ENCODE assay signal across 41 cellular contexts in the genomic region with DNA sequence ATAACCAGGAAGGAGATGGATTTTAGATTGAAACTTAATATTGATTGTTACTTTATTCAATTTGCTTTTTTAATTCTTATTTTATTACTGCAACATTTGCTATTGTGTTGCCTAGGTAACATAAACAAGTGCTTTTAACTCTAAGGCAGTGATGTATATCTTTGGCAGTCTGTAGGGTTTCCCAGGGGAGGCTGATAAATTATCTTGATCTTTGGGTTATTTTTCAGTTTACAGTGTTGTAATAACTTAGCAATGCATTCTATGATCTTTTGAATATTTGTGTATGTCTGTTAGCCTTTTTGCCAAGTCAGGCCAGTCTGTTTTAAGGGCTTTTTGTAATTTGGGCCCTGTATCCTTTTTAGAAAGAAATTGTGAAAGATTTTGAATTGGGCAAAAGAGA. TPM values are rescaled to one million over a fixed set of nuclear protein-coding genes. Genes with fewer than 3 reads are reported as not detected.
DNase-seq lines count a peak whose midpoint lies in the region; ATAC-seq and TF ChIP-seq lines count a peak whose summit lies in the region.
"Had no signal": no experiment of that assay in that cellular context is flagged by ENCODE, and none has a peak within 500 bp of the region (broad histone marks: within the 10 kb centered on the region; RNA-seq: fewer than 3 reads in every experiment).

No MANE protein-coding gene starts in this region.

- H2AFZ ChIP-seq in SK-N-SH (ENCODE audit: low read depth), result no peak overlapping the region

- TF ChIP-seq CTCF in SK-N-SH (IDR thresholded peaks at IDR 0.05), result no peak
- TF ChIP-seq CTCF in cardiac fibroblast (IDR thresholded peaks at IDR 0.05; ENCODE audit: low read depth, low read length), result no peak
- TF ChIP-seq CTCF in fibroblast of villous mesenchyme (IDR thresholded peaks at IDR 0.05; ENCODE audit: insufficient read depth, low read depth, low read length), result no peak
- no peak for TF ChIP-seq CTCF in progenitor cell of endocrine pancreas (IDR thresholded peaks at IDR 0.05; ENCODE audit: unreplicated experiment)

- no peaks in the 10 kb centered on the region for H3K9me3 ChIP-seq in SK-N-SH
- H3K9me3 ChIP-seq: BLaER1, body of pancreas, gastroesophageal sphincter, left lung, neutrophil, psoas muscle had no signal

- no peak overlapping the region; a peak in 1 of 4 replicates for H3K27ac ChIP-seq in SK-N-SH (ENCODE audit: low read depth in 2 of 2, low read length in 1 of 2)
- H3K27ac ChIP-seq: 22Rv1, BLaER1, body of pancreas, epithelial cell of prostate, gastroesophageal sphincter, left lung, neutrophil, psoas muscle had no signal

- no peak for DNase-seq in SK-N-SH
- peak; percentile 41 to 76 for DNase-seq in cardiac fibroblast (ENCODE audit: low read depth in 2 of 2)
- peak; percentile 49 for DNase-seq in fibroblast of villous mesenchyme (ENCODE audit: low read depth)
- DNase-seq in progenitor cell of endocrine pancreas (ENCODE audit: low spot score, unreplicated experiment), result no peak
- no peak for DNase-seq in NCI-H446 (lab: John Stamatoyannopoulos, UW)
- DNase-seq in HEK293T (ENCODE audit: extremely low spot score), result no peak
- DNase-seq: activated CD4-positive, alpha-beta memory T cell treated with anti-CD3 and anti-CD28 coated beads, Interleukin-2, amount 10 ng/mL, durations not matched to agents 7 days and 5 days; activated CD4-positive, alpha-beta T cell treated with anti-CD3 and anti-CD28 coated beads for 1 hour; activated CD8-positive, alpha-beta memory T cell treated with anti-CD3 and anti-CD28 coated beads, Interleukin-2, amount 50 U/mL, for 48 hours; activated naive CD8-positive, alpha-beta T cell treated with anti-CD3 and anti-CD28 coated beads, Interleukin-2, amount 10 ng/mL, durations not matched to agents 7 days and 5 days; body of pancreas; DMS53; effector CD8-positive, alpha-beta T cell; GDM1; hippocampal formation; KBM-7; left lung; NCI-H1417; NCI-H2081 treated with DMSO at 0.1 percent for 48 hours; NCI-H345; NCI-H82; psoas muscle; stimulated activated CD4-positive, alpha-beta T cell treated with anti-CD3 and anti-CD28 coated beads, Interleukin-15, amount 100 ng/mL, for 24 hours; stimulated activated naive B cell treated with anti-CD40 and anti-IgM and Interleukin-4, amounts not matched to agents 10 μg/mL and 1 μg/mL and 100 μg/mL, for 72 hours; T-helper 17 cell had no signal

- H3K4me1 ChIP-seq in SK-N-SH (ENCODE audit: control insufficient read depth in 1 of 2, insufficient read depth in 2 of 2, low read depth in 1 of 2, low read length in 1 of 2), result no peaks in the 10 kb centered on the region; a peak in 1 of 4 replicates
- H3K4me1 ChIP-seq: body of pancreas, left lung, psoas muscle had no signal

- no peak overlapping the region for H3K9ac ChIP-seq in SK-N-SH
- H3K9ac ChIP-seq: BLaER1 had no signal

- no peaks in the 10 kb centered on the region for H3K36me3 Mint-ChIP-seq in progenitor cell of endocrine pancreas (ENCODE audit: insufficient read depth)
- H3K36me3 Mint-ChIP-seq: activated naive CD8-positive, alpha-beta T cell treated with anti-CD3 and anti-CD28 coated beads, Interleukin-2, amount 10 ng/mL, durations not matched to agents 7 days and 5 days; stimulated activated naive B cell treated with anti-CD40 and anti-IgM and Interleukin-4, amounts not matched to agents 10 μg/mL and 1 μg/mL and 100 μg/mL, for 72 hours had no signal

- no peaks in the 10 kb centered on the region for H3K9me3 Mint-ChIP-seq in progenitor cell of endocrine pancreas (ENCODE audit: low read depth)
- H3K9me3 Mint-ChIP-seq: activated CD4-positive, alpha-beta memory T cell treated with anti-CD3 and anti-CD28 coated beads, Interleukin-2, amount 10 ng/mL, durations not matched to agents 7 days and 5 days; activated T-helper 2 cell treated with anti-CD3 and anti-CD28 coated beads, Interferon-gamma antibody, Interleukin-2, Interleukin-4, amounts not matched to agents 10 μg/mL and 5 μg/mL and 100 μg/mL, durations not matched to agents 14 hours and 24 hours and 36 hours had no signal

- H3K9me2 ChIP-seq in SK-N-SH, result no peaks in the 10 kb centered on the region

- ATAC-seq in SK-N-SH treated with all-trans-retinoic acid at 6 μM for 48 hours, result peak; percentile 56; the same call in 2 of the 3 replicates
- no peak for ATAC-seq in GM18511 (IDR thresholded peaks at IDR 0.05; ENCODE audit: unreplicated experiment)
- ATAC-seq: body of pancreas; gastroesophageal sphincter; HCT116; left lung; psoas muscle; stimulated activated naive B cell treated with anti-CD40 and anti-IgM and Interleukin-4, amounts not matched to agents 10 μg/mL and 1 μg/mL and 100 μg/mL, for 72 hours; T-helper 17 cell had no signal

- CTCF ChIA-PET in SK-N-SH (lab: Yijun Ruan, JAX) (interaction anchor here (2.2 kb wide), 1 partner anchor 790 kb away, joined by 4 read pairs; no protein-coding TSS in a partner anchor), HEK293T (lab: Yijun Ruan, JAX) (no interaction called here)

- H3K27me3 ChIP-seq in SK-N-SH (ENCODE audit: insufficient read depth), result no peaks in the 10 kb centered on the region; the same call in 1 of the 2 replicates
- H3K27me3 ChIP-seq: BLaER1, body of pancreas, gastroesophageal sphincter, left lung, neutrophil had no signal

- POLR2A ChIA-PET in SK-N-SH (lab: Yijun Ruan, JAX) (no interaction called here), HEK293T (lab: Yijun Ruan, JAX) (no interaction called here)

- TF ChIP-seq EP300 in SK-N-SH (IDR thresholded peaks at IDR 0.05; ENCODE audit: borderline replicate concordance in 1 of 2, low read depth in 1 of 2, low read length in 1 of 2), result no peak

- H3K4me1 Mint-ChIP-seq in progenitor cell of endocrine pancreas (ENCODE audit: low read depth), result no peaks in the 10 kb centered on the region
- H3K4me1 Mint-ChIP-seq: activated CD4-positive, alpha-beta memory T cell treated with anti-CD3 and anti-CD28 coated beads, Interleukin-2, amount 10 ng/mL, durations not matched to agents 7 days and 5 days; activated naive CD8-positive, alpha-beta T cell treated with anti-CD3 and anti-CD28 coated beads, Interleukin-2, amount 10 ng/mL, durations not matched to agents 7 days and 5 days had no signal

- no peak overlapping the region for H3K4me2 ChIP-seq in SK-N-SH
- H3K4me2 ChIP-seq: BLaER1 had no signal

- H4K20me1 ChIP-seq in SK-N-SH (ENCODE audit: insufficient read depth), result no peaks in the 10 kb centered on the region
- H4K20me1 ChIP-seq: BLaER1 had no signal

- no peaks in the 10 kb centered on the region for H3K36me3 ChIP-seq in SK-N-SH (replicated peaks in 1 of 2; ENCODE audit: control insufficient read depth in 1 of 2, insufficient read depth in 2 of 2, low read length in 1 of 2)
- H3K36me3 ChIP-seq: BLaER1, gastroesophageal sphincter, left lung, neutrophil had no signal

- H3K79me2 ChIP-seq in SK-N-SH (ENCODE audit: insufficient read depth), result no peaks in the 10 kb centered on the region

- H3K4me3 ChIP-seq in SK-N-SH (ENCODE audit: low read depth in 2 of 2, low read length in 1 of 2), result no peak overlapping the region
- H3K4me3 ChIP-seq in cardiac fibroblast (replicated peaks in 1 of 2; ENCODE audit: low read depth in 2 of 2, low read length in 2 of 2), result no peak overlapping the region
- H3K4me3 ChIP-seq in fibroblast of villous mesenchyme (ENCODE audit: low read depth, low read length), result no peak overlapping the region
- H3K4me3 ChIP-seq: BLaER1, body of pancreas, gastroesophageal sphincter, left lung, psoas muscle had no signal

- no peak for TF ChIP-seq RAD21 in SK-N-SH (IDR thresholded peaks at IDR 0.05; ENCODE audit: low read length)

- H3F3A ChIP-seq in SK-N-SH (replicated peaks; ENCODE audit: insufficient read depth), result no peaks in the 10 kb centered on the region

- H3K27me3 Mint-ChIP-seq in progenitor cell of endocrine pancreas, result no peaks in the 10 kb centered on the region

- no peak overlapping the region for H3K27ac Mint-ChIP-seq in progenitor cell of endocrine pancreas
- H3K27ac Mint-ChIP-seq: activated CD4-positive, alpha-beta memory T cell treated with anti-CD3 and anti-CD28 coated beads, Interleukin-2, amount 10 ng/mL, durations not matched to agents 7 days and 5 days; activated naive CD8-positive, alpha-beta T cell treated with anti-CD3 and anti-CD28 coated beads, Interleukin-2, amount 10 ng/mL, durations not matched to agents 7 days and 5 days; activated T-helper 2 cell treated with anti-CD3 and anti-CD28 coated beads, Interferon-gamma antibody, Interleukin-2, Interleukin-4, amounts not matched to agents 10 μg/mL and 5 μg/mL and 100 μg/mL, durations not matched to agents 14 hours and 24 hours and 36 hours; stimulated activated naive B cell treated with anti-CD40 and anti-IgM and Interleukin-4, amounts not matched to agents 10 μg/mL and 1 μg/mL and 100 μg/mL, for 72 hours; T-helper 17 cell had no signal

- no peak overlapping the region for H3K4me3 Mint-ChIP-seq in progenitor cell of endocrine pancreas (ENCODE audit: low read depth)
- H3K4me3 Mint-ChIP-seq: activated CD4-positive, alpha-beta memory T cell treated with anti-CD3 and anti-CD28 coated beads, Interleukin-2, amount 10 ng/mL, durations not matched to agents 7 days and 5 days; activated naive CD8-positive, alpha-beta T cell treated with anti-CD3 and anti-CD28 coated beads, Interleukin-2, amount 10 ng/mL, durations not matched to agents 7 days and 5 days; stimulated activated naive B cell treated with anti-CD40 and anti-IgM and Interleukin-4, amounts not matched to agents 10 μg/mL and 1 μg/mL and 100 μg/mL, for 72 hours; T-helper 17 cell had no signal

TF ChIP-seq in SK-N-SH treated with all-trans-retinoic acid at 6 μM for 48 hours, 23 proteins besides CTCF, POLR2A, EP300 and RAD21 (continues in another document):
- peak; percentile 29; the same call in 1 of the 2 replicates for TF ChIP-seq ISL1 (CRISPR knock-in tag; IDR thresholded peaks at IDR 0.05)

TF ChIP-seq in SK-N-SH, 30 proteins besides CTCF, POLR2A, EP300 and RAD21 (continues in another document):
- TF ChIP-seq NFIC (IDR thresholded peaks at IDR 0.05; ENCODE audit: borderline replicate concordance) (no peak), FOXJ3 (CRISPR knock-in tag; IDR thresholded peaks at IDR 0.05) (no peak)

TF ChIP-seq in HEK293T, 16 proteins besides CTCF, POLR2A, EP300 and RAD21 (continues in another document):
- no peak for TF ChIP-seq NFRKB (IDR thresholded peaks at IDR 0.05)
- no peak for TF ChIP-seq FOXK2 (IDR thresholded peaks at IDR 0.05)

RNA-seq across cellular contexts. Expression of a gene that starts 7.8 kb away (rescaled TPM):
- 10.5 and 14.7 TPM in 2 replicates for polyA plus RNA-seq in SK-N-SH (2012; rRNA removed)
- 15.3 and 16.6 TPM in 2 replicates for polyA plus RNA-seq in SK-N-SH (2012; cell fraction: cytosol; rRNA removed)
- polyA plus RNA-seq in SK-N-SH (2012; cell fraction: nucleus; rRNA removed), result 5.4 and 5.5 TPM in 2 replicates
- total RNA-seq in fibroblast of villous mesenchyme (46.7 and 68.2 TPM in 2 replicates), progenitor cell of endocrine pancreas (20.1 and 22.2 TPM in 2 replicates)

RNA-seq across cellular contexts. Expression of a gene that starts 22.7 kb away (rescaled TPM):
- polyA plus RNA-seq in SK-N-SH (2012; rRNA removed), result not detected in 2 replicates
- polyA plus RNA-seq in SK-N-SH (2012; cell fraction: cytosol; rRNA removed), result not detected in 2 replicates
- not detected in 2 replicates for polyA plus RNA-seq in SK-N-SH (2012; cell fraction: nucleus; rRNA removed)
- total RNA-seq in fibroblast of villous mesenchyme (not detected in 2 replicates), progenitor cell of endocrine pancreas (not detected in 2 replicates)
- total RNA-seq: activated CD4-positive, alpha-beta memory T cell treated with anti-CD3 and anti-CD28 coated beads, Interleukin-2, amount 10 ng/mL, durations not matched to agents 7 days and 5 days; activated naive CD8-positive, alpha-beta T cell treated with anti-CD3 and anti-CD28 coated beads, Interleukin-2, amount 10 ng/mL, durations not matched to agents 7 days and 5 days; activated T-helper 2 cell treated with anti-CD3 and anti-CD28 coated beads, Interferon-gamma antibody, Interleukin-2, Interleukin-4, amounts not matched to agents 10 μg/mL and 5 μg/mL and 100 μg/mL, durations not matched to agents 14 hours and 24 hours and 36 hours; body of pancreas; cerebellum; gastroesophageal sphincter; HT1080; left lung; MCF 10A; mesenteric fat pad; psoas muscle; RPMI7951; SK-MEL-5; T-helper 17 cell; temporal lobe had no signal
- polyA plus RNA-seq: psoas muscle had no signal

RNA-seq across cellular contexts. Expression of a gene that starts 44.8 kb away (rescaled TPM):
- polyA plus RNA-seq in SK-N-SH (2012; rRNA removed), result 7.1 and 12.9 TPM in 2 replicates
- 11.4 and 12.5 TPM in 2 replicates for polyA plus RNA-seq in SK-N-SH (2012; cell fraction: cytosol; rRNA removed)
- 6.2 and 14.7 TPM in 2 replicates for polyA plus RNA-seq in SK-N-SH (2012; cell fraction: nucleus; rRNA removed)
- total RNA-seq in fibroblast of villous mesenchyme (45.1 and 87.7 TPM in 2 replicates), progenitor cell of endocrine pancreas (28.3 and 28.9 TPM in 2 replicates)

Comparison
In these comparisons a context has a peak if more than half of its experiments do, and no peak if none do; other contexts are left out.
1. DNase-seq: peak in cardiac fibroblast (2 of 2) and fibroblast of villous mesenchyme (single experiment); none in SK-N-SH (single experiment), progenitor cell of endocrine pancreas (single experiment), NCI-H446 (0 of 2) and HEK293T (single experiment).